Comparison of ENCODE assay signal across 24 cellular contexts in the genomic region with DNA sequence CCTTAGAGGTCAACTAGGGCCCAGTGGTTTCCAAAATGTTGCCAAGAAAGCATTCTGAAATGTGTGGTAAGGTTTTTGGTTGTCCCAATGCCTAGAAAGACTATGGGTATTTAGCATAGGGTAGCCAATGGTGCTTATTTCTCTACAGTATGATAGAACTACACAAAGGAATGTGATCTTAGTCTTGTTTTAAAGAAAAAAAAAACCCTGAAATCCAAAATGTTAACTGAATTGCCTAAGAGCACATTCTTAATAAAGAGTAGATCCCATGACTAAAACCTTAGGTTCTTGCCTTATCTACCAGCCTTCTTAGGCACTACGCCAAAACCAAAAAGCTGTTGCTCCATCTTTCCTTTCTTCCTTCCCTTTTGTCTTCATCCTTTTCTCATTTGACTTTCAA.
DNase-seq lines count a peak whose midpoint lies in the region; ATAC-seq, FAIRE-seq and TF ChIP-seq lines count a peak whose summit lies in the region.
"Had no signal": no experiment of that assay in that cellular context is flagged by ENCODE, and none has a peak within 500 bp of the region (broad histone marks: within the 10 kb centered on the region; RNA-seq: fewer than 3 reads in every experiment).

No MANE protein-coding gene starts in this region.

- no peak overlapping the region for H3K4me3 ChIP-seq in tibial artery
- H3K4me3 ChIP-seq: adrenal gland, GM12878, neural progenitor cell, stomach, uterus had no signal

- H3K27me3 ChIP-seq in tibial artery: no peaks in the 10 kb centered on the region
- H3K27me3 ChIP-seq: adrenal gland, neural progenitor cell, stomach, uterus had no signal

- H3K27ac ChIP-seq in tibial artery: no peak overlapping the region
- H3K27ac ChIP-seq: adrenal gland, KMS-11, neural progenitor cell, stomach, uterus had no signal

- FAIRE-seq in RCC 7860 (lab: Jason Lieb, UNC): peak; percentile 70
- FAIRE-seq: GM12878 had no signal

- no peaks in the 10 kb centered on the region for H3K36me3 ChIP-seq in tibial artery
- H3K36me3 ChIP-seq: adrenal gland, neural progenitor cell, stomach, uterus had no signal

- intact Hi-C loops in tibial artery (cut with DNase I; ENCODE audit: low total_unique reads): no loop called here

- peak; percentile 3 for DNase-seq in AG08396 (ENCODE audit: low spot score)
- DNase-seq in HS-5 (ENCODE audit: low read depth): peak; percentile 15
- no peak for DNase-seq in RCC 7860 (ENCODE audit: low spot score)
- DNase-seq in fibroblast of peridontal ligament (ENCODE audit: extremely low read depth): peak; percentile 2
- DNase-seq in stimulated activated CD4-positive, alpha-beta T cell treated with anti-CD3 and anti-CD28 coated beads, Interleukin-12 subunit alpha, Interleukin-12 subunit beta, amount 100 ng/mL, for 4 hours: no peak
- DNase-seq in tibial artery: no peak
- DNase-seq in NCI-H187 (lab: John Stamatoyannopoulos, UW): no peak
- DNase-seq: activated CD4-positive, CD25-positive, alpha-beta regulatory T cell; activated CD8-positive, alpha-beta memory T cell treated with anti-CD3 and anti-CD28 coated beads, Interleukin-2, amount 10 ng/mL, durations not matched to agents 7 days and 5 days; activated effector memory CD4-positive, alpha-beta T cell treated with Interleukin-2 at 50 U/mL for 16 hours; adrenal gland; cerebellar nuclear complex; effector memory CD8-positive, alpha-beta T cell; hippocampal formation; kidney glomerular epithelial cell; midbrain; NCI-H1436; stomach; T-helper 17 cell; uterus had no signal

- no peak for TF ChIP-seq CTCF in tibial artery (IDR thresholded peaks at IDR 0.05)

- H3K4me1 ChIP-seq in tibial artery: no peaks in the 10 kb centered on the region
- H3K4me1 ChIP-seq: adrenal gland, neural progenitor cell, stomach, uterus had no signal

- H3K9me3 ChIP-seq in tibial artery: no peaks in the 10 kb centered on the region
- H3K9me3 ChIP-seq: adrenal gland, stomach, uterus had no signal

- no peak for ATAC-seq in HG03378 (IDR thresholded peaks at IDR 0.05; ENCODE audit: unreplicated experiment)
- ATAC-seq: activated CD8-positive, alpha-beta memory T cell treated with anti-CD3 and anti-CD28 coated beads, Interleukin-2, amount 10 ng/mL, durations not matched to agents 7 days and 5 days; effector memory CD8-positive, alpha-beta T cell; GM12878; T-helper 17 cell had no signal

Comparison
In these comparisons a context has a peak if more than half of its experiments do, and no peak if none do; other contexts are left out.
1. DNase-seq: peak in AG08396 (single experiment), HS-5 (single experiment) and fibroblast of peridontal ligament (single experiment); none in RCC 7860 (single experiment), stimulated activated CD4-positive, alpha-beta T cell treated with anti-CD3 and anti-CD28 coated beads, Interleukin-12 subunit alpha, Interleukin-12 subunit beta, amount 100 ng/mL, for 4 hours (single experiment), tibial artery (0 of 2) and NCI-H187 (0 of 2).